ENCODE assay signal across 19 cellular contexts in genomic region chr9:83315649-83316048, GRCh38.
A peak's percentile ranks its signal among the peaks of the same experiment; 100 is the strongest.
DNase-seq lines count a peak whose midpoint lies in the region; ATAC-seq, FAIRE-seq and TF ChIP-seq lines count a peak whose summit lies in the region.
"Had no signal": no experiment of that assay in that cellular context is flagged by ENCODE, and none has a peak within 500 bp of the region (broad histone marks: within the 10 kb centered on the region; RNA-seq: fewer than 3 reads in every experiment).

No MANE protein-coding gene starts in this region.

- H2BK20ac ChIP-seq in H1 (ENCODE audit: low read length): no peak overlapping the region

- no peak overlapping the region for H3K4ac ChIP-seq in H1 (replicated peaks; ENCODE audit: insufficient read length, low read depth, low read length)

- no peak overlapping the region for H3K14ac ChIP-seq in H1 (ENCODE audit: insufficient read length)

- POLR2A ChIA-PET in H1 (lab: Charles Lee; ENCODE audit: partially characterized antibody): no interaction called here

- FAIRE-seq in H1 (lab: Jason Lieb, UNC) (no peak), GM12892 (lab: Jason Lieb, UNC) (no peak)
- FAIRE-seq: G401.6, GM12891 had no signal

- no peak overlapping the region for H3K9ac ChIP-seq in BLaER1 treated with 17β-estradiol and CSF1 and Interleukin-3, amounts not matched to agents 10 nM and 100 nM
- no peak overlapping the region for H3K9ac ChIP-seq in H1 (replicated peaks in 1 of 4; ENCODE audit: extremely low read depth in 1 of 4, low read depth in 3 of 4, low read length in 3 of 4)
- H3K9ac ChIP-seq: KMS-11 had no signal

- no peak overlapping the region for H4K5ac ChIP-seq in H1 (ENCODE audit: insufficient read length, low read depth, low read length)

- H4K91ac ChIP-seq in H1 (replicated peaks; ENCODE audit: insufficient read length, low read length): no peak overlapping the region

- DNase-seq in KBM-7 (peak; percentile 9), H1 (ENCODE audit: low read depth in 1 of 2, low spot score in 2 of 2) (no peak), GM12892 (ENCODE audit: insufficient read length) (no peak)
- no peak for DNase-seq in stimulated activated naive CD4-positive, alpha-beta T cell treated with Interleukin-2 at 50 U/mL for 16 hours (lab: John Stamatoyannopoulos, UW)
- DNase-seq: AML-193; C1 segment of cervical spinal cord; Calu3; CD4-positive, alpha-beta T cell; DMS 273 treated with DMSO at 0.1 percent for 48 hours; DMS79 treated with DMSO at 0.1 percent for 48 hours; EL; HCEC 1CT; IMR-90 had no signal

- no peaks in the 10 kb centered on the region for H3K36me3 ChIP-seq in BLaER1 treated with 17β-estradiol and CSF1 and Interleukin-3, amounts not matched to agents 10 nM and 100 nM
- H3K36me3 ChIP-seq in H1 (ENCODE audit: control insufficient read depth in 2 of 4, insufficient read depth in 4 of 4, low read length in 3 of 4): no peaks in the 10 kb centered on the region

- H3K4me2 ChIP-seq in BLaER1 treated with 17β-estradiol and CSF1 and Interleukin-3, amounts not matched to agents 10 nM and 100 nM: peak overlapping the region in 7 of 11 experiments; percentile 13 to 55 (median 42); a peak in 12 of 22 replicates
- no peak overlapping the region for H3K4me2 ChIP-seq in H1 (ENCODE audit: insufficient read depth in 1 of 2, low read depth in 2 of 2, low read length in 2 of 2)
- H3K4me2 ChIP-seq: KMS-11 had no signal

- H2BK5ac ChIP-seq in H1 (ENCODE audit: low read depth, low read length): no peak overlapping the region

- H2BK15ac ChIP-seq in H1 (ENCODE audit: low read length): no peak overlapping the region

- CTCF ChIA-PET in H1 (lab: Charles Lee; ENCODE audit: partially characterized antibody): no interaction called here

- no peak overlapping the region for H3K56ac ChIP-seq in H1 (replicated peaks; ENCODE audit: insufficient read length, low read depth, low read length)

- no peak for ATAC-seq in HG03354 (IDR thresholded peaks at IDR 0.05; ENCODE audit: poor library complexity, severe bottlenecking, unreplicated experiment)

- no peak for TF ChIP-seq CTCF in H1 (IDR thresholded peaks at IDR 0.05; ENCODE audit: control extremely low read depth in 1 of 3, insufficient read depth in 1 of 3, low read depth in 1 of 3, low read length in 3 of 3)

- H3K79me1 ChIP-seq in H1 (ENCODE audit: low read depth, low read length): no peaks in the 10 kb centered on the region

- no peak for TF ChIP-seq EP300 in H1 (IDR thresholded peaks at IDR 0.05; ENCODE audit: borderline replicate concordance in 1 of 2, low read depth in 2 of 2, low read length in 2 of 2)

- TF ChIP-seq POLR2A in H1 (IDR thresholded peaks at IDR 0.05; ENCODE audit: control extremely low read depth in 1 of 2, low read depth in 2 of 2, low read length in 2 of 2) (no peak), GM12892 (IDR thresholded peaks at IDR 0.05; ENCODE audit: low read depth, low read length) (no peak)

- H3K27me3 ChIP-seq in BLaER1 treated with 17β-estradiol and CSF1 and Interleukin-3, amounts not matched to agents 10 nM and 100 nM: no peaks in the 10 kb centered on the region
- H3K27me3 ChIP-seq in H1 (replicated peaks in 1 of 4; ENCODE audit: control insufficient read depth in 3 of 4, extremely low read depth in 1 of 4, insufficient read depth in 3 of 4, low read length in 3 of 4): no peaks in the 10 kb centered on the region

- H3K18ac ChIP-seq in H1 (ENCODE audit: extremely low read depth, low read length): no peak overlapping the region

- no peak overlapping the region for H2AFZ ChIP-seq in H1 (ENCODE audit: low read length)

- no peaks in the 10 kb centered on the region for H3K79me2 ChIP-seq in H1 (ENCODE audit: control insufficient read depth in 1 of 2, insufficient read depth in 2 of 2, low read length in 2 of 2)

- no peaks in the 10 kb centered on the region for H4K20me1 ChIP-seq in BLaER1 treated with 17β-estradiol and CSF1 and Interleukin-3, amounts not matched to agents 10 nM and 100 nM
- H4K20me1 ChIP-seq in H1 (replicated peaks in 1 of 2; ENCODE audit: control insufficient read depth in 1 of 2, insufficient read depth in 2 of 2, low read length in 2 of 2): no peaks in the 10 kb centered on the region

- no peak overlapping the region for H2AK5ac ChIP-seq in H1 (ENCODE audit: low read depth, low read length)

- H2BK12ac ChIP-seq in H1 (ENCODE audit: low read depth, low read length): no peak overlapping the region

- H3K23me2 ChIP-seq in H1 (ENCODE audit: low read depth, low read length): no peaks in the 10 kb centered on the region

- H3K23ac ChIP-seq in H1 (ENCODE audit: insufficient read length): no peak overlapping the region

- H3K27ac ChIP-seq in BLaER1 treated with 17β-estradiol and CSF1 and Interleukin-3, amounts not matched to agents 10 nM and 100 nM: no peak overlapping the region
- H3K27ac ChIP-seq in H1 (ENCODE audit: low read depth, low read length): no peak overlapping the region
- H3K27ac ChIP-seq: HL-60, KMS-11 had no signal

- no peak overlapping the region for H3K4me3 ChIP-seq in BLaER1 treated with 17β-estradiol and CSF1 and Interleukin-3, amounts not matched to agents 10 nM and 100 nM
- H3K4me3 ChIP-seq in H1 (ENCODE audit: extremely low read depth in 1 of 4, insufficient read depth in 2 of 4, low read depth in 3 of 4, low read length in 4 of 4): no peak overlapping the region

- H4K8ac ChIP-seq in H1 (ENCODE audit: extremely low read depth, insufficient read depth, low read length): no peak overlapping the region

- no peak for TF ChIP-seq RAD21 in H1 (IDR thresholded peaks at IDR 0.05 in 1 of 2, conservative IDR thresholded peaks at IDR 0.05 in 1 of 2; ENCODE audit: low read depth in 2 of 2, low read length in 2 of 2)

- WGBS in H1 (ENCODE audit: extremely low coverage in 1 of 2, insufficient coverage in 1 of 2, insufficient read length in 1 of 2, insufficient replicate concordance in 2 of 2, low coverage in 1 of 2, low lambda C conversion rate in 2 of 2, missing lambda C conversion rate in 1 of 2), 2 experiments: 95% methylated on average over 4 of the region's 4 CpGs; no CpG with 5 or more reads in 1 of the 2 experiments

- peaks cover 0 to 9% (median 7%) of the 10 kb centered on the region in 10 experiments; a peak in 7 of 20 replicates for H3K4me1 ChIP-seq in BLaER1 treated with 17β-estradiol and CSF1 and Interleukin-3, amounts not matched to agents 10 nM and 100 nM
- no peaks in the 10 kb centered on the region for H3K4me1 ChIP-seq in H1 (replicated peaks in 1 of 4; ENCODE audit: control insufficient read depth in 3 of 4, insufficient read depth in 4 of 4, low read length in 3 of 4)

- H2BK120ac ChIP-seq in H1 (replicated peaks; ENCODE audit: low read depth, low read length): no peak overlapping the region

- peaks cover 9 to 26% (median 19%) of the 10 kb centered on the region in 11 experiments for H3K9me3 ChIP-seq in BLaER1 treated with 17β-estradiol and CSF1 and Interleukin-3, amounts not matched to agents 10 nM and 100 nM (replicated peaks in 1 of 11)
- H3K9me3 ChIP-seq in H1 (ENCODE audit: insufficient read depth in 2 of 2, low read depth in 1 of 2, low read length in 1 of 2): no peaks in the 10 kb centered on the region

- in situ Hi-C loops in KBM-7 (cut with MboI; ENCODE audit: low pct_unique_long_range_greater_than_20kb, low sequenced_read_pairs): no loop called here

TF ChIP-seq in H1, 55 proteins besides CTCF, POLR2A, EP300 and RAD21:
- TF ChIP-seq SP4 (IDR thresholded peaks at IDR 0.05; ENCODE audit: low read length) (no peak), BACH1 (IDR thresholded peaks at IDR 0.05; ENCODE audit: low read length) (peak; percentile 60; the same call in 1 of the 2 replicates), EZH2 (IDR thresholded peaks at IDR 0.05; ENCODE audit: low read depth, low read length, severe bottlenecking) (no peak)

Comparison
In these comparisons a context has a peak if more than half of its experiments do, and no peak if none do; other contexts are left out.
1. H3K4me2 ChIP-seq: peak in BLaER1 treated with 17β-estradiol and CSF1 and Interleukin-3, amounts not matched to agents 10 nM and 100 nM (7 of 11); none in H1 (0 of 2).